Comparison of ENCODE assay signal across 8 cellular contexts in the genomic region with DNA sequence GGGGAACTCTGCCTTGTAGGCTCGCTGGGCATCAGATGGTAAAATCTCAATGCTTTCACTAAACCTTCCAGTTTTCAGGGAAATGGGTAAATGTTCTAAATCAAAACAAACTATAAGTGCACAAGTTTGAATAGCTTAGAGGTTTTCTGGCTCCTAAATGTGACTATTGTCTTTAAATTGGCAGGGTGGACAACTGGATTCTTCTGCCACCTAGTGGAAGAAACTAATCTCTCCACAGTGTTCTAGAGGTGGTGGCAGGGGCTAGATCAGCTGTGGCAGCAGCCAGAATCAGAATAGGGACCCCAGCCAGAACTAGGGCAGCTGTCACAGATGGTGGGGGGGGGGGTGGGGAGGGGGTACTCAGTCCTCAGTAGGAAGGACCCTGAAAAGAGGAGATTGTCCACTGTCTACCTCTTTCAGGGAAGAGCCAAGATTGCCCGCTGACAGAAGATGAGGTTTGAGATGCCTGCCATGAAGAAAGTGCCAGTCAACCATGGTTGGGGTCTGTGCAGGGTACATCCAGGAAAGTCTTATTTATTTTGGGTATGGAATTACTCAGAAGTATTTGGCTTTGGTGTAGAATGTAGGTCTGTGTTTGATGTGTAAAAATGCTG.
A peak's percentile ranks its signal among the peaks of the same experiment; 100 is the strongest.
DNase-seq lines count a peak whose midpoint lies in the region; ATAC-seq and TF ChIP-seq lines count a peak whose summit lies in the region.

No MANE protein-coding gene starts in this region.

- no peaks in the 10 kb centered on the region for H4K20me1 ChIP-seq in mammary epithelial cell (ENCODE audit: insufficient read depth, low read length)

- no peak overlapping the region for H3K4me2 ChIP-seq in mammary epithelial cell (ENCODE audit: insufficient read depth, low read depth, low read length)

- H3K27ac ChIP-seq in mammary epithelial cell (ENCODE audit: insufficient read depth, low read depth, low read length): no peak overlapping the region

- H3K27me3 ChIP-seq in Caco-2 (replicated peaks; ENCODE audit: control insufficient read depth, insufficient read depth, low read length) (no peaks in the 10 kb centered on the region), mammary epithelial cell (ENCODE audit: insufficient read depth, low read length) (no peaks in the 10 kb centered on the region)

- H3K9me3 Mint-ChIP-seq in Caco-2 (ENCODE audit: unreplicated experiment): no peaks in the 10 kb centered on the region
- H3K9me3 Mint-ChIP-seq in natural killer cell treated with Interleukin-12 subunit alpha and Interleukin-12 subunit beta and Interleukin-15 and Interleukin-18, amount 100 ng/mL, for 72 hours: no peaks in the 10 kb centered on the region

- 50% methylated on average over 2 of the region's 2 CpGs for WGBS in mammary epithelial cell (ENCODE audit: low coverage, missing lambda C conversion rate)

- H3K4me3 ChIP-seq in Caco-2 (ENCODE audit: low read depth, low read length) (no peak overlapping the region), mammary epithelial cell (replicated peaks in 1 of 3; ENCODE audit: insufficient read depth in 1 of 3, low read depth in 2 of 3, low read length in 3 of 3) (no peak overlapping the region)

- H3K4me3 Mint-ChIP-seq in Caco-2 (ENCODE audit: unreplicated experiment): no peak overlapping the region
- no peak overlapping the region for H3K4me3 Mint-ChIP-seq in natural killer cell treated with Interleukin-12 subunit alpha and Interleukin-12 subunit beta and Interleukin-15 and Interleukin-18, amount 100 ng/mL, for 72 hours

- dilution Hi-C loops in mammary epithelial cell (cut with HindIII; ENCODE audit: low sequenced_read_pairs): no loop called here

- H2AFZ ChIP-seq in mammary epithelial cell (ENCODE audit: low read depth, low read length): no peak overlapping the region

- in situ Hi-C loops in mammary epithelial cell (cut with MboI; ENCODE audit: low sequenced_read_pairs in 2 of 2): loop anchor here (5.0 kb wide), 1 partner anchor 116 kb away; no protein-coding TSS in a partner anchor

- H3K9me3 ChIP-seq in Caco-2 (no peaks in the 10 kb centered on the region; the same call in 1 of the 2 replicates), mammary epithelial cell (replicated peaks; ENCODE audit: insufficient read depth, low read length) (no peaks in the 10 kb centered on the region)

- peak in 1 of 2 experiments; percentile 47 for DNase-seq in Caco-2
- peak; percentile 29 for DNase-seq in NCI-H2029 treated with DMSO at 0.1 percent for 48 hours (lab: John Stamatoyannopoulos, UW)
- peak; percentile 37 for DNase-seq in mammary epithelial cell
- no peak for DNase-seq in left colon
- DNase-seq in natural killer cell treated with Interleukin-12 subunit alpha and Interleukin-12 subunit beta and Interleukin-15 and Interleukin-18, amount 100 ng/mL, for 72 hours (ENCODE audit: low spot score): no peak
- DNase-seq in activated CD8-positive, alpha-beta memory T cell treated with anti-CD3 and anti-CD28 coated beads, Interleukin-2, amount 50 U/mL, for 48 hours: no peak

- H3K36me3 ChIP-seq in Caco-2 (ENCODE audit: control insufficient read depth, insufficient read depth, low read length) (no peaks in the 10 kb centered on the region), mammary epithelial cell (ENCODE audit: insufficient read depth, low read length) (no peaks in the 10 kb centered on the region)

- intact Hi-C loops in Caco-2 (cut with micrococcal nuclease; ENCODE audit: unreplicated experiment) (loop anchor here (1.0 to 2.0 kb wide), 2 partner anchors 50 to 118 kb away; no protein-coding TSS in a partner anchor), mammary epithelial cell (cut with micrococcal nuclease) (loop anchor here (1.0 to 10.0 kb wide), 3 partner anchors 49 to 284 kb away; partner anchors contain the start of gene CCNI), left colon (cut with DNase I, micrococcal nuclease) (loop anchor here in 1 of 2 donors (5.0 kb wide), 1 partner anchor 116 kb away; no protein-coding TSS in a partner anchor)

- no peaks in the 10 kb centered on the region for H3K4me1 Mint-ChIP-seq in Caco-2 (ENCODE audit: low read depth, unreplicated experiment)
- no peaks in the 10 kb centered on the region for H3K4me1 Mint-ChIP-seq in natural killer cell treated with Interleukin-12 subunit alpha and Interleukin-12 subunit beta and Interleukin-15 and Interleukin-18, amount 100 ng/mL, for 72 hours (ENCODE audit: low read depth in 2 of 2)

- H3K27ac Mint-ChIP-seq in Caco-2 (ENCODE audit: unreplicated experiment): no peak overlapping the region
- no peak overlapping the region for H3K27ac Mint-ChIP-seq in natural killer cell treated with Interleukin-12 subunit alpha and Interleukin-12 subunit beta and Interleukin-15 and Interleukin-18, amount 100 ng/mL, for 72 hours

- POLR2A ChIA-PET in Caco-2 (lab: Charles Lee): interaction anchor here (0.6 kb wide), 1 partner anchor 11 kb away, joined by 5 read pairs; no protein-coding TSS in a partner anchor

- H3K27me3 Mint-ChIP-seq in Caco-2 (ENCODE audit: insufficient read depth, unreplicated experiment): no peaks in the 10 kb centered on the region
- H3K27me3 Mint-ChIP-seq in natural killer cell treated with Interleukin-12 subunit alpha and Interleukin-12 subunit beta and Interleukin-15 and Interleukin-18, amount 100 ng/mL, for 72 hours: peaks cover 0 to 4% of the 10 kb centered on the region in 2 donors

- H3K9ac ChIP-seq in mammary epithelial cell (ENCODE audit: insufficient read depth, low read length): no peak overlapping the region

- H3K79me2 ChIP-seq in mammary epithelial cell (ENCODE audit: insufficient read depth, low read length): no peaks in the 10 kb centered on the region

- H3K36me3 Mint-ChIP-seq in Caco-2 (ENCODE audit: insufficient read depth, unreplicated experiment): no peaks in the 10 kb centered on the region
- no peaks in the 10 kb centered on the region for H3K36me3 Mint-ChIP-seq in natural killer cell treated with Interleukin-12 subunit alpha and Interleukin-12 subunit beta and Interleukin-15 and Interleukin-18, amount 100 ng/mL, for 72 hours

- TF ChIP-seq CTCF in Caco-2 (IDR thresholded peaks at IDR 0.05; ENCODE audit: insufficient read depth in 1 of 2, low read depth in 1 of 2, low read length in 1 of 2, severe bottlenecking in 1 of 2, unreplicated experiment in 1 of 2) (peak; percentile 51 to 55), mammary epithelial cell (conservative IDR thresholded peaks at IDR 0.05 in 1 of 2, IDR thresholded peaks at IDR 0.05 in 1 of 2; ENCODE audit: extremely low read depth in 1 of 2, insufficient read depth in 1 of 2, low read depth in 1 of 2, low read length in 2 of 2) (peak; percentile 53 to 74)

- CTCF ChIA-PET in Caco-2 (lab: Charles Lee): interaction anchor here (0.6 to 1.9 kb wide), 16 partner anchors 8 to 286 kb away, joined by 3 to 14 read pairs (median 3); no protein-coding TSS in a partner anchor
- CTCF ChIA-PET in mammary epithelial cell (lab: Charles Lee; ENCODE audit: low non-redundant PET): interaction anchor here (0.5 to 0.6 kb wide), 4 partner anchors 119 to 342 kb away, joined by 3 to 8 read pairs (median 6); no protein-coding TSS in a partner anchor

- BruUV-seq in Caco-2 (replicated peaks; lab: Mats Ljungman, UMichigan): no TSS peak
- no TSS peak for BruUV-seq in mammary epithelial cell (replicated peaks; lab: Mats Ljungman, UMichigan)

- ATAC-seq in GM19351 (IDR thresholded peaks at IDR 0.05; ENCODE audit: unreplicated experiment) (peak; percentile 66), left colon (peak; percentile 74), HG03175 (IDR thresholded peaks at IDR 0.05; ENCODE audit: unreplicated experiment) (no peak)
- no peak for ATAC-seq in natural killer cell treated with Interleukin-12 subunit alpha and Interleukin-12 subunit beta and Interleukin-15 and Interleukin-18, amount 100 ng/mL, for 72 hours

- H3K4me1 ChIP-seq in Caco-2: no peaks in the 10 kb centered on the region
- peaks cover 10% of the 10 kb centered on the region for H3K4me1 ChIP-seq in mammary epithelial cell (ENCODE audit: insufficient read depth, low read length)

Comparison
In these comparisons a context has a peak if more than half of its experiments do, and no peak if none do; other contexts are left out.
1. DNase-seq: peak in NCI-H2029 treated with DMSO at 0.1 percent for 48 hours (single experiment) and mammary epithelial cell (single experiment); none in left colon (0 of 2), natural killer cell treated with Interleukin-12 subunit alpha and Interleukin-12 subunit beta and Interleukin-15 and Interleukin-18, amount 100 ng/mL, for 72 hours (single experiment) and activated CD8-positive, alpha-beta memory T cell treated with anti-CD3 and anti-CD28 coated beads, Interleukin-2, amount 50 U/mL, for 48 hours (single experiment).
2. ATAC-seq: peak in GM19351 (single experiment) and left colon (single experiment); none in natural killer cell treated with Interleukin-12 subunit alpha and Interleukin-12 subunit beta and Interleukin-15 and Interleukin-18, amount 100 ng/mL, for 72 hours (0 of 2) and HG03175 (single experiment).